8 cellular contexts compared by ENCODE assay signal in the genomic region with DNA sequence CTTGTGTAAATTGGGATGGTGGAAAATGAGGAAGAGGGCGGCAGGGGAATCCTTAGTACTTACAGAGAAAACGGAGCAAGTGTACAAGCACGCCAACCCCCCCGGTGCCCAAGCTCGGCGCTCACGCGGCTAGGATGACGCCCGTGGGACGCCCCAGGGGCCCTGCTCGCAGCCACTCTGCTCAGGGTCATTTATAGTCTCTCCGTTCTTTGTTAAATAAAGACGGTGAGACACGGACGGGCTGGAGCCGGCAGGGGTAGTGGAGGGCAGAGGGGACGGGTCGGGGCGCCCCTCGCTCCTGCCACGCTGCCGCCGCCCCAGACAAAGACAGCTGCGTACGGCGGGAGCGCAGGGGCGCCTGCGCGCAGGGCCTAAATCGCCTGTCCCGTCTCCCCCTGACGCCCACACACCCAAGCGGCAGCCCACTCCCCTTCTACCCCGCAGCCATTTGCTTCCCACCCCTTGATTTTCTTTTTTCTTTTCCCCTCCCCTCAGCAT. TPM values are rescaled to one million over a fixed set of nuclear protein-coding genes. Genes with fewer than 3 reads are reported as not detected.
A peak's percentile ranks its signal among the peaks of the same experiment; 100 is the strongest.
DNase-seq lines count a peak whose midpoint lies in the region; TF ChIP-seq lines count a peak whose summit lies in the region.

No MANE protein-coding gene starts in this region.

- TF ChIP-seq CTCF in HFFc6 (IDR thresholded peaks at IDR 0.05), result no peak
- no peak for TF ChIP-seq CTCF in OCI-LY7 (conservative IDR thresholded peaks at IDR 0.05; ENCODE audit: low read length)
- no peak for TF ChIP-seq CTCF in foreskin fibroblast (IDR thresholded peaks at IDR 0.05; ENCODE audit: low read depth, low read length)
- peak; percentile 12 for TF ChIP-seq CTCF in neural cell (IDR thresholded peaks at IDR 0.05; ENCODE audit: poor library complexity, severe bottlenecking)

- H3F3A ChIP-seq in neural cell (ENCODE audit: insufficient read depth, low read length, poor library complexity, severe bottlenecking), result no peaks in the 10 kb centered on the region

- peak; percentile 37 for DNase-seq in DMS53 treated with DMSO at 0.1 percent for 48 hours (lab: John Stamatoyannopoulos, UW; ENCODE audit: unreplicated experiment)
- no peak for DNase-seq in HFFc6
- peak; percentile 65 for DNase-seq in OCI-LY7 (ENCODE audit: low spot score)
- DNase-seq in activated effector memory CD4-positive, alpha-beta T cell treated with anti-CD3 and anti-CD28 coated beads, Interleukin-2, amount 50 U/mL, for 16 hours, result peak; percentile 86
- peak in 1 of 2 donors; percentile 71 for DNase-seq in foreskin fibroblast
- peak; percentile 71 for DNase-seq in ureter (ENCODE audit: low spot score)
- DNase-seq in GM19238 (ENCODE audit: insufficient read length, low spot score), result no peak

- CTCF ChIA-PET in OCI-LY7 (lab: Charles Lee; ENCODE audit: unreplicated experiment), result no interaction called here

- H3K4me2 ChIP-seq in OCI-LY7 (ENCODE audit: low read length) (peak overlapping the region; percentile 64), neural cell (ENCODE audit: low read length) (no peak overlapping the region)

- peak overlapping the region; percentile 71 for H3K9ac ChIP-seq in neural cell (ENCODE audit: low read length)

- peaks cover 11% of the 10 kb centered on the region for H3K27me3 Mint-ChIP-seq in HFFc6 (ENCODE audit: insufficient read depth)

- H3K4me1 ChIP-seq in OCI-LY7 (ENCODE audit: insufficient read depth, low read length, poor library complexity, severe bottlenecking), result peaks cover 89% of the 10 kb centered on the region

- H3K9me2 ChIP-seq in OCI-LY7 (ENCODE audit: insufficient read depth, low read length) (no peaks in the 10 kb centered on the region), neural cell (ENCODE audit: insufficient read depth, low read length) (no peaks in the 10 kb centered on the region)

- peak overlapping the region; percentile 98 for H3K27ac Mint-ChIP-seq in HFFc6

- H3K9me3 Mint-ChIP-seq in HFFc6, result no peaks in the 10 kb centered on the region

- POLR2A ChIA-PET in OCI-LY7 (lab: Charles Lee), result interaction anchor here (0.6 to 6.8 kb wide), 17 partner anchors 10 to 1338 kb away, joined by 3 to 129 read pairs (median 6); a partner anchor contains a TSS

- peaks cover 7% of the 10 kb centered on the region; the same call in 1 of the 2 replicates for H3K79me2 ChIP-seq in OCI-LY7 (ENCODE audit: insufficient read depth, low read depth, low read length)
- H3K79me2 ChIP-seq in neural cell (replicated peaks; ENCODE audit: insufficient read depth, low read length), result no peaks in the 10 kb centered on the region

- H3K4me3 ChIP-seq in OCI-LY7 (ENCODE audit: low read depth, low read length, poor library complexity, severe bottlenecking), result peak overlapping the region; percentile 63
- H3K4me3 ChIP-seq in foreskin fibroblast (ENCODE audit: low read depth in 1 of 2, low read length in 2 of 2), result peak overlapping the region; percentile 45 to 50
- H3K4me3 ChIP-seq in neural cell (ENCODE audit: low read length), result peak overlapping the region; percentile 59

- no peaks in the 10 kb centered on the region for H3K27me3 ChIP-seq in neural cell (ENCODE audit: insufficient read depth, low read depth, low read length)

- TF ChIP-seq RAD21 in neural cell (conservative IDR thresholded peaks at IDR 0.05), result no peak

- peaks cover 58% of the 10 kb centered on the region for H3K4me1 Mint-ChIP-seq in HFFc6 (ENCODE audit: low read depth)

- H2AFZ ChIP-seq in OCI-LY7 (ENCODE audit: low read length) (peak overlapping the region; percentile 53), neural cell (ENCODE audit: low read depth, low read length) (peak overlapping the region; percentile 19)

- peak overlapping the region; percentile 88 for H3K4me3 Mint-ChIP-seq in HFFc6

- BruUV-seq in OCI-LY7 (replicated peaks; lab: Mats Ljungman, UMichigan), result TSS peak; percentile 62

- H4K20me1 ChIP-seq in OCI-LY7 (ENCODE audit: insufficient read depth, low read length), result no peaks in the 10 kb centered on the region
- no peaks in the 10 kb centered on the region for H4K20me1 ChIP-seq in neural cell (ENCODE audit: insufficient read depth)

- peak overlapping the region; percentile 83 for H3K27ac ChIP-seq in OCI-LY7 (ENCODE audit: low read depth, low read length, poor library complexity, severe bottlenecking)
- peak overlapping the region; percentile 67 for H3K27ac ChIP-seq in neural cell (ENCODE audit: low read length)

- no peaks in the 10 kb centered on the region for H3K36me3 Mint-ChIP-seq in HFFc6 (ENCODE audit: low read depth)

- H3K36me3 ChIP-seq in OCI-LY7 (ENCODE audit: insufficient read depth, low read length) (no peaks in the 10 kb centered on the region), neural cell (ENCODE audit: insufficient read depth, low read length) (no peaks in the 10 kb centered on the region)

- intact Hi-C loops in OCI-LY7 (cut with micrococcal nuclease; ENCODE audit: unreplicated experiment), result loop anchor here (1.0 to 10.0 kb wide), 5 partner anchors 17 to 1360 kb away; a partner anchor contains a TSS

- TF ChIP-seq EP300 in neural cell (conservative IDR thresholded peaks at IDR 0.05; ENCODE audit: poor library complexity, severe bottlenecking), result no peak

- H3K9me3 ChIP-seq in OCI-LY7 (ENCODE audit: low read length), result no peaks in the 10 kb centered on the region
- no peaks in the 10 kb centered on the region for H3K9me3 ChIP-seq in neural cell (ENCODE audit: low read length)

TF ChIP-seq in neural cell, 6 proteins besides CTCF, POLR2A, EP300 and RAD21:
- peak; percentile 18 for TF ChIP-seq POLR2AphosphoS5 (IDR thresholded peaks at IDR 0.05)
- no peak for TF ChIP-seq MXI1 (conservative IDR thresholded peaks at IDR 0.05; ENCODE audit: poor library complexity, severe bottlenecking)

RNA-seq across cellular contexts. Expression of a gene that starts 37.8 kb away (rescaled TPM):
- total RNA-seq in HFFc6 (2021; fragmentation: NEBNext Ultra II Directional; extraction: Animal tissue kit (Norgen Biotek cat#: 25700)), result 100 to 1,000 TPM; 293 to 369 (median 361) TPM
- 54.8 and 58.2 TPM in 2 replicates for total RNA-seq in OCI-LY7 (2014; rRNA removed; shearing (Covaris generic))
- total RNA-seq in OCI-LY7 (2022) (393 and 423 TPM in 2 replicates), ureter (284 TPM)
- 33.3 and 42.5 TPM in 2 replicates for polyA plus RNA-seq in neural cell
- polyA minus RNA-seq in neural cell, result 30.7 and 39.9 TPM in 2 replicates

Comparison
In these comparisons a context has a peak if more than half of its experiments do, and no peak if none do; other contexts are left out.
1. DNase-seq: peak in DMS53 treated with DMSO at 0.1 percent for 48 hours (single experiment), OCI-LY7 (single experiment), activated effector memory CD4-positive, alpha-beta T cell treated with anti-CD3 and anti-CD28 coated beads, Interleukin-2, amount 50 U/mL, for 16 hours (single experiment) and ureter (single experiment); none in HFFc6 (single experiment) and GM19238 (single experiment).
2. Peak in every context shown above with its lines, with median percentiles within 50 percentile points of each other: H3K4me3 ChIP-seq.